Comparison of ENCODE assay signal across 14 cellular contexts in the genomic region with DNA sequence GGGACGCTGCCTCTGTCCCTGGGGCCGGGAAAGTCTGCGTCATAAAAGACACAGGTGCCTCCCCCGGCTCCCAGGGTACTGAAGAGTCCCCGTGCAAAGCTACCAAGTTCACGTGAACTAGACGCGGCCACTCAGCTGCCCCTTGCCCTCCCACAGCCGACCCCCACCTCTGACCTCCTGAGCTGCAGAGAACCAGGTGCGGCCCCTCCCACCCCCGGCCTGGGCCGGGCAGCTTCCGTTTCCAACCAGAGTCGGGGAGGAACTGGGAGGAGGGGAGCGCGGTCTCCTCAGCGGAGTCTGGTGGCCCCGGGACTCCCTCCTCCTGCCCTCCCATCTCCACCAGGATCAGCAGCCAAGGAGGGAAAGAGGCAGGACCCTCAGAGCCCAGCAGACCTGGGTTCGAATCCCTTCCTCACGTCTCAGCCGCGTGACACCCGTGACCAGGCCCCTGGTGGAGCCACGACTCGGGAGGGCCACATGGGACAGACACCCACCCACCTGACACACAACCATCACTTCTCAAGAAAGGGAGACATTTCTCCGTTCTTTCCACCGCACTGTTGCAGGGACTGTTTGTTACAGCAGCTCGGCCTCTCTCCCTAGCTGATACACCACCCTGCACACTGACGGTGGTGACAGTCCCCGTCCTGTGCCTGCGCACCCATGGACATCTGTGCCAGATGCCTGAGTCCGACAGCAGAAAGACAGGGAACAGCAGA. TPM values are rescaled to one million over a fixed set of nuclear protein-coding genes. Genes with fewer than 3 reads are reported as not detected.
DNase-seq lines count a peak whose midpoint lies in the region; ATAC-seq and TF ChIP-seq lines count a peak whose summit lies in the region.
"Had no signal": no experiment of that assay in that cellular context is flagged by ENCODE, and none has a peak within 500 bp of the region (broad histone marks: within the 10 kb centered on the region; RNA-seq: fewer than 3 reads in every experiment).

No MANE protein-coding gene starts in this region.

- H3K36me3 ChIP-seq in HEK293 (ENCODE audit: control insufficient read depth in 2 of 2, insufficient read depth in 1 of 2, low read length in 2 of 2) (no peaks in the 10 kb centered on the region), IMR-90 (ENCODE audit: control insufficient read depth, insufficient read depth, low read length) (no peaks in the 10 kb centered on the region)
- peaks cover 0 to 4% (median 0%) of the 10 kb centered on the region in 3 experiments for H3K36me3 ChIP-seq in naive thymus-derived CD4-positive, alpha-beta T cell (ENCODE audit: control insufficient read depth in 2 of 3, insufficient read depth in 3 of 3, low read length in 3 of 3)

- no peak overlapping the region for H4K8ac ChIP-seq in IMR-90 (ENCODE audit: low read depth in 2 of 2, low read length in 2 of 2)

- CTCF ChIA-PET in HEK293 (lab: Yijun Ruan, JAX) (no interaction called here), IMR-90 (lab: Yijun Ruan, JAX) (no interaction called here)
- CTCF ChIA-PET in naive thymus-derived CD4-positive, alpha-beta T cell (lab: Charles Lee), result interaction anchor here (0.6 kb wide), 1 partner anchor 20 kb away, joined by 5 read pairs; no protein-coding TSS in a partner anchor

- TF ChIP-seq POLR2A in IMR-90 (IDR thresholded peaks at IDR 0.05; ENCODE audit: low read depth, low read length), result no peak

- no peak overlapping the region for H4K5ac ChIP-seq in IMR-90 (ENCODE audit: low read depth, low read length)

- no peak overlapping the region for H2BK120ac ChIP-seq in IMR-90 (ENCODE audit: low read depth, low read length)

- no peak overlapping the region for H3K23ac ChIP-seq in IMR-90 (ENCODE audit: low read depth, low read length)

- WGBS in IMR-90 (ENCODE audit: extremely low coverage in 2 of 2, insufficient read length in 1 of 2), 2 experiments, result 81% methylated on average over 5 of the region's 32 CpGs; no CpG with 5 or more reads in 1 of the 2 experiments

- no peak for DNase-seq in IMR-90
- no peak for DNase-seq in coronary artery (ENCODE audit: low spot score)
- DNase-seq in naive thymus-derived CD4-positive, alpha-beta T cell, result no peak
- no peak for DNase-seq in NCI-H446 treated with DMSO at 0.1 percent for 48 hours (lab: John Stamatoyannopoulos, UW)
- DNase-seq in NCI-H524 (lab: John Stamatoyannopoulos, UW), result no peak
- DNase-seq in hippocampal formation (lab: John Stamatoyannopoulos, UW), result no peak
- no peak for DNase-seq in ACHN
- DNase-seq: COR-L47, DND-41, GF-D8, HCEC 1CT had no signal

- H3K27ac Mint-ChIP-seq in naive thymus-derived CD4-positive, alpha-beta T cell, result no peak overlapping the region
- H3K27ac Mint-ChIP-seq: CD14-positive monocyte; CD8-positive, alpha-beta T cell had no signal

- POLR2A ChIA-PET in HEK293 (lab: Yijun Ruan, JAX) (no interaction called here), IMR-90 (lab: Charles Lee; ENCODE audit: unreplicated experiment) (no interaction called here)
- POLR2A ChIA-PET in naive thymus-derived CD4-positive, alpha-beta T cell (lab: Charles Lee), result no interaction called here

- H3K4me3 ChIP-seq in HEK293 (ENCODE audit: low read depth, low read length), result no peak overlapping the region
- H3K4me3 ChIP-seq in IMR-90 (ENCODE audit: insufficient read depth, low read depth, low read length), result no peak overlapping the region
- H3K4me3 ChIP-seq in coronary artery, result no peak overlapping the region
- H3K4me3 ChIP-seq in naive thymus-derived CD4-positive, alpha-beta T cell (ENCODE audit: low read length), result no peak overlapping the region

- H3K14ac ChIP-seq in IMR-90 (replicated peaks; ENCODE audit: low read depth, low read length), result no peak overlapping the region

- no peaks in the 10 kb centered on the region for H3K9me1 ChIP-seq in IMR-90 (ENCODE audit: insufficient read depth, low read length)

- no peak overlapping the region for H2BK20ac ChIP-seq in IMR-90 (ENCODE audit: low read depth, low read length)

- no peak overlapping the region for H4K91ac ChIP-seq in IMR-90 (ENCODE audit: insufficient read depth, low read depth, low read length)

- H2BK5ac ChIP-seq in IMR-90 (ENCODE audit: low read depth, low read length, poor library complexity, severe bottlenecking), result no peak overlapping the region

- H2AK9ac ChIP-seq in IMR-90 (replicated peaks; ENCODE audit: low read depth, low read length, poor library complexity), result no peak overlapping the region

- no peak overlapping the region for H3K18ac ChIP-seq in IMR-90 (ENCODE audit: low read depth, low read length)

- H3K9me3 ChIP-seq in HEK293 (ENCODE audit: control insufficient read depth, insufficient read depth, low read depth, low read length), result no peaks in the 10 kb centered on the region
- peaks cover 3% of the 10 kb centered on the region for H3K9me3 ChIP-seq in IMR-90 (ENCODE audit: control insufficient read depth, insufficient read depth, low read length)
- H3K9me3 ChIP-seq in naive thymus-derived CD4-positive, alpha-beta T cell (ENCODE audit: control insufficient read depth in 2 of 3, low read length in 3 of 3), result no peaks in the 10 kb centered on the region

- H2AFZ ChIP-seq in IMR-90 (replicated peaks; ENCODE audit: low read length, poor library complexity), result peak overlapping the region; percentile 23

- no peaks in the 10 kb centered on the region for H4K20me1 ChIP-seq in IMR-90 (ENCODE audit: insufficient read depth, low read length)

- H2BK15ac ChIP-seq in IMR-90 (ENCODE audit: low read depth, low read length), result no peak overlapping the region

- H3K4me2 ChIP-seq in IMR-90 (ENCODE audit: low read depth, low read length), result no peak overlapping the region

- no peak overlapping the region for H2AK5ac ChIP-seq in IMR-90 (ENCODE audit: low read depth, low read length)

- intact Hi-C loops in IMR-90 (cut with micrococcal nuclease), result no loop called here
- intact Hi-C loops in naive thymus-derived CD4-positive, alpha-beta T cell (cut with micrococcal nuclease), result no loop called here

- TF ChIP-seq CTCF in HEK293 (tag by site-specific recombination; IDR thresholded peaks at IDR 0.05) (no peak), IMR-90 (conservative IDR thresholded peaks at IDR 0.05; ENCODE audit: low read depth, low read length) (no peak), coronary artery (IDR thresholded peaks at IDR 0.05) (no peak)

- dilution Hi-C loops in IMR-90 (cut with HindIII; ENCODE audit: low sequenced_read_pairs, unreplicated experiment), result no loop called here

- ATAC-seq in IMR-90 (ENCODE audit: low read depth), result no peak
- peak; percentile 24 for ATAC-seq in naive thymus-derived CD4-positive, alpha-beta T cell
- ATAC-seq: CD8-positive, alpha-beta T cell had no signal

- no peak overlapping the region for H3K27ac ChIP-seq in HEK293 (ENCODE audit: extremely low read depth, low read depth, low read length)
- no peak overlapping the region for H3K27ac ChIP-seq in IMR-90 (ENCODE audit: insufficient read depth, low read length)
- H3K27ac ChIP-seq in coronary artery, result peak overlapping the region; percentile 77 to 81
- no peak overlapping the region for H3K27ac ChIP-seq in naive thymus-derived CD4-positive, alpha-beta T cell (ENCODE audit: low read depth, low read length)

- peaks cover 0 to 3% (median 0%) of the 10 kb centered on the region in 11 donors for H3K9me3 Mint-ChIP-seq in naive thymus-derived CD4-positive, alpha-beta T cell
- H3K9me3 Mint-ChIP-seq: CD8-positive, alpha-beta T cell had no signal

- in situ Hi-C loops in IMR-90 (cut with MboI; ENCODE audit: low sequenced_read_pairs) (no loop called here), ACHN (cut with HindIII; ENCODE audit: low pct_ligation_motif_present, low pct_unique_long_range_greater_than_20kb, low sequenced_read_pairs) (no loop called here)

- no TSS peak for BruUV-seq in IMR-90 (replicated peaks; lab: Mats Ljungman, UMichigan)

- no peak overlapping the region for H3K4me3 Mint-ChIP-seq in naive thymus-derived CD4-positive, alpha-beta T cell
- H3K4me3 Mint-ChIP-seq: CD14-positive monocyte; CD8-positive, alpha-beta T cell had no signal

- TF ChIP-seq RAD21 in IMR-90 (IDR thresholded peaks at IDR 0.05; ENCODE audit: low read length), result no peak

- no peaks in the 10 kb centered on the region for H3K4me1 Mint-ChIP-seq in naive thymus-derived CD4-positive, alpha-beta T cell
- H3K4me1 Mint-ChIP-seq: CD14-positive monocyte had no signal

- no peak overlapping the region for H3K9ac ChIP-seq in IMR-90 (ENCODE audit: low read depth, low read length)

- peaks cover 0 to 6% (median 0%) of the 10 kb centered on the region in 5 donors for H3K36me3 Mint-ChIP-seq in naive thymus-derived CD4-positive, alpha-beta T cell
- H3K36me3 Mint-ChIP-seq: CD14-positive monocyte had no signal

- H3K27me3 Mint-ChIP-seq in naive thymus-derived CD4-positive, alpha-beta T cell, result no peaks in the 10 kb centered on the region

- H3K4me1 ChIP-seq in HEK293 (ENCODE audit: control insufficient read depth, insufficient read depth, low read length) (no peaks in the 10 kb centered on the region), IMR-90 (ENCODE audit: control insufficient read depth, insufficient read depth, low read length) (peaks cover 2% of the 10 kb centered on the region; the same call in 1 of the 2 replicates)
- no peaks in the 10 kb centered on the region for H3K4me1 ChIP-seq in naive thymus-derived CD4-positive, alpha-beta T cell (ENCODE audit: control insufficient read depth in 2 of 2, insufficient read depth in 2 of 2, low read length in 2 of 2)

- H3K79me1 ChIP-seq in IMR-90 (ENCODE audit: low read depth in 1 of 2, low read length in 2 of 2), result no peaks in the 10 kb centered on the region

- H3K56ac ChIP-seq in IMR-90 (ENCODE audit: extremely low read depth, insufficient read depth, low read length), result no peak overlapping the region

- H3K27me3 ChIP-seq in IMR-90 (ENCODE audit: control insufficient read depth, insufficient read depth, low read length), result no peaks in the 10 kb centered on the region; the same call in 1 of the 2 replicates
- H3K27me3 ChIP-seq in naive thymus-derived CD4-positive, alpha-beta T cell (ENCODE audit: control insufficient read depth in 2 of 2, insufficient read depth in 2 of 2, low read length in 2 of 2), result no peaks in the 10 kb centered on the region

- no peak overlapping the region for H3K4ac ChIP-seq in IMR-90 (ENCODE audit: low read depth, low read length)

TF ChIP-seq in HEK293, 187 proteins besides CTCF, POLR2A, EP300 and RAD21 (continues in another document):
- no peak for TF ChIP-seq ZNF529 (tag by site-specific recombination; IDR thresholded peaks at IDR 0.05; ENCODE audit: insufficient replicate concordance)

TF ChIP-seq in IMR-90, 13 proteins besides CTCF, POLR2A, EP300 and RAD21:
- TF ChIP-seq CHD1 (IDR thresholded peaks at IDR 0.05; ENCODE audit: low read depth, low read length), result no peak
- no peak for TF ChIP-seq BHLHE40 (IDR thresholded peaks at IDR 0.05; ENCODE audit: low read depth, low read length)

RNA-seq across cellular contexts. Expression of a gene that starts 37.4 kb away (rescaled TPM):
- total RNA-seq in IMR-90 (2012; rRNA removed), result 3.8 and 4.7 TPM in 2 replicates
- polyA plus RNA-seq in IMR-90 (2012; rRNA removed), result 3.3 and 4.7 TPM in 2 replicates
- 2.9 and 3.2 TPM in 2 replicates for polyA plus RNA-seq in IMR-90 (2012; cell fraction: cytosol; rRNA removed)
- polyA plus RNA-seq in IMR-90 (2012; cell fraction: nucleus; rRNA removed; ENCODE audit: low replicate concordance), result 9.1 and 10.4 TPM in 2 replicates
- total RNA-seq in naive thymus-derived CD4-positive, alpha-beta T cell, result 1 to 10 TPM in 2 of 5 experiments, under 1 TPM in 2, not detected in 1; 0.16 to 2.6 (median 1.1) TPM
- polyA plus RNA-seq in naive thymus-derived CD4-positive, alpha-beta T cell, result not detected

Comparison
In these comparisons a context has a peak if more than half of its experiments do, and no peak if none do; other contexts are left out.
1. H3K27ac ChIP-seq: peak in coronary artery (2 of 2); none in HEK293 (single experiment), IMR-90 (single experiment) and naive thymus-derived CD4-positive, alpha-beta T cell (single experiment).